8 cellular contexts compared by ENCODE assay signal in the genomic region with DNA sequence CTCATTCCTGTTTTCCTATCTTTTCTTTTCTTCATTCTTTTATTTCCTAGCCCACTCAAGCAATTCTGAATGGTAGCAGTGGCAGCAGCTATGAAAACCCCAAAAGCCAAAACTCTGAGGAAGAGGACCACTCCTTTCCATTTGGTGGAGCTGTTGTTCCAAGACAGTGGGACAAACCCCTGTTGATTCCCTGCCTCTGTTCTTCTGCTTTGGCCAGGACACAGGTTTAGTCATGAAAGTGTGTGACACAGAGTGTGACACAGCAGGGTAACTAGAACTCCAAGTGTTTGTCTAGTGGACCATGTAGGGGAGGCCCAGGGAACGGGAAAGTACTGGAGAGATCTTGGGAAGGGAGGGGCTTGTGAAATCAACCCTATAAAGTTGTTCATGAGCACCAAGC.
A peak's percentile ranks its signal among the peaks of the same experiment; 100 is the strongest.
DNase-seq lines count a peak whose midpoint lies in the region; ATAC-seq and FAIRE-seq lines count a peak whose summit lies in the region.

No MANE protein-coding gene starts in this region.

- no peaks in the 10 kb centered on the region for H3K4me1 Mint-ChIP-seq in stimulated activated effector memory CD8-positive, alpha-beta T cell treated with anti-CD3 and anti-CD28 coated beads, Interleukin-12 subunit alpha, Interleukin-12 subunit beta, amount 100 ng/mL, for 72 hours

- intact Hi-C loops in sciatic nerve (cut with DNase I), result no loop called here

- no peak overlapping the region for H3K4me3 Mint-ChIP-seq in stimulated activated effector memory CD8-positive, alpha-beta T cell treated with anti-CD3 and anti-CD28 coated beads, Interleukin-12 subunit alpha, Interleukin-12 subunit beta, amount 100 ng/mL, for 72 hours

- peak; percentile 30 for FAIRE-seq in RCC 7860 (lab: Jason Lieb, UNC)

- H3K9me3 Mint-ChIP-seq in stimulated activated effector memory CD8-positive, alpha-beta T cell treated with anti-CD3 and anti-CD28 coated beads, Interleukin-12 subunit alpha, Interleukin-12 subunit beta, amount 100 ng/mL, for 72 hours, result no peaks in the 10 kb centered on the region

- H3K27ac Mint-ChIP-seq in stimulated activated effector memory CD8-positive, alpha-beta T cell treated with anti-CD3 and anti-CD28 coated beads, Interleukin-12 subunit alpha, Interleukin-12 subunit beta, amount 100 ng/mL, for 72 hours, result no peak overlapping the region

- no peaks in the 10 kb centered on the region for H3K36me3 Mint-ChIP-seq in stimulated activated effector memory CD8-positive, alpha-beta T cell treated with anti-CD3 and anti-CD28 coated beads, Interleukin-12 subunit alpha, Interleukin-12 subunit beta, amount 100 ng/mL, for 72 hours

- no peak for ATAC-seq in sciatic nerve
- ATAC-seq in stimulated activated effector memory CD8-positive, alpha-beta T cell treated with anti-CD3 and anti-CD28 coated beads, Interleukin-12 subunit alpha, Interleukin-12 subunit beta, amount 100 ng/mL, for 72 hours, result no peak

- DNase-seq in DMS153 treated with DMSO at 0.1 percent for 48 hours (lab: John Stamatoyannopoulos, UW; ENCODE audit: unreplicated experiment), result peak; percentile 36
- peak; percentile 18 to 29 for DNase-seq in Kasumi-1 (lab: John Stamatoyannopoulos, UW)
- peak; percentile 50 for DNase-seq in RCC 7860 (ENCODE audit: low spot score)
- peak; percentile 31 for DNase-seq in kidney glomerular epithelial cell (lab: John Stamatoyannopoulos, UW)
- no peak for DNase-seq in stimulated activated CD4-positive, alpha-beta T cell treated with anti-CD3 and anti-CD28 coated beads, Interleukin-1b, Interleukin-23, amount 100 ng/mL, for 48 hours
- no peak for DNase-seq in NCI-H526 treated with DMSO at 0.1 percent for 48 hours (lab: John Stamatoyannopoulos, UW)
- no peak for DNase-seq in sciatic nerve (ENCODE audit: low spot score)
- DNase-seq in stimulated activated effector memory CD8-positive, alpha-beta T cell treated with anti-CD3 and anti-CD28 coated beads, Interleukin-12 subunit alpha, Interleukin-12 subunit beta, amount 100 ng/mL, for 72 hours (ENCODE audit: low spot score in 2 of 2), result no peak

Comparison
In these comparisons a context has a peak if more than half of its experiments do, and no peak if none do; other contexts are left out.
1. DNase-seq: peak in DMS153 treated with DMSO at 0.1 percent for 48 hours (single experiment), Kasumi-1 (2 of 2), RCC 7860 (single experiment) and kidney glomerular epithelial cell (single experiment); none in stimulated activated CD4-positive, alpha-beta T cell treated with anti-CD3 and anti-CD28 coated beads, Interleukin-1b, Interleukin-23, amount 100 ng/mL, for 48 hours (single experiment), NCI-H526 treated with DMSO at 0.1 percent for 48 hours (single experiment), sciatic nerve (single experiment) and stimulated activated effector memory CD8-positive, alpha-beta T cell treated with anti-CD3 and anti-CD28 coated beads, Interleukin-12 subunit alpha, Interleukin-12 subunit beta, amount 100 ng/mL, for 72 hours (0 of 2).